Comparison of ENCODE assay signal across 25 cellular contexts in genomic region chr1:110430901-110431300, GRCh38. TPM values are rescaled to one million over a fixed set of nuclear protein-coding genes. Genes with fewer than 3 reads are reported as not detected.
"Had no signal": no experiment of that assay in that cellular context is flagged by ENCODE, and none has a peak within 500 bp of the region (broad histone marks: within the 10 kb centered on the region; RNA-seq: fewer than 3 reads in every experiment).

No MANE protein-coding gene starts in this region.

- H3K9me3 Mint-ChIP-seq: memory B cell; naive thymus-derived CD8-positive, alpha-beta T cell; nephron progenitor cell; stimulated activated effector memory CD8-positive, alpha-beta T cell treated with anti-CD3 and anti-CD28 coated beads, Interleukin-12 subunit alpha, Interleukin-12 subunit beta, amount 100 ng/mL, for 72 hours had no signal

- H3K4me3 Mint-ChIP-seq: memory B cell; naive thymus-derived CD8-positive, alpha-beta T cell; nephron progenitor cell; stimulated activated effector memory CD8-positive, alpha-beta T cell treated with anti-CD3 and anti-CD28 coated beads, Interleukin-12 subunit alpha, Interleukin-12 subunit beta, amount 100 ng/mL, for 72 hours had no signal

- H3K27ac ChIP-seq: esophagus muscularis mucosa, foreskin keratinocyte, gastroesophageal sphincter, heart left ventricle, hepatocyte, parathyroid adenoma, thoracic aorta, tibial nerve, upper lobe of left lung had no signal

- H3K9me3 ChIP-seq: esophagus muscularis mucosa, gastroesophageal sphincter, heart left ventricle, thoracic aorta, tibial nerve, upper lobe of left lung had no signal

- H3K9ac ChIP-seq: parathyroid adenoma had no signal

- H3K4me1 ChIP-seq: esophagus muscularis mucosa, foreskin keratinocyte, gastroesophageal sphincter, parathyroid adenoma, tibial nerve had no signal

- H3K4me2 ChIP-seq: hepatocyte had no signal

- H3K27me3 ChIP-seq: heart left ventricle, hepatocyte, upper lobe of left lung had no signal

- H3K27ac Mint-ChIP-seq: memory B cell; nephron progenitor cell; progenitor cell of endocrine pancreas; stimulated activated effector memory CD8-positive, alpha-beta T cell treated with anti-CD3 and anti-CD28 coated beads, Interleukin-12 subunit alpha, Interleukin-12 subunit beta, amount 100 ng/mL, for 72 hours had no signal

- H3K4me1 Mint-ChIP-seq: naive thymus-derived CD8-positive, alpha-beta T cell; stimulated activated effector memory CD8-positive, alpha-beta T cell treated with anti-CD3 and anti-CD28 coated beads, Interleukin-12 subunit alpha, Interleukin-12 subunit beta, amount 100 ng/mL, for 72 hours had no signal

- H3K79me2 ChIP-seq: hepatocyte, parathyroid adenoma had no signal

- H3K36me3 ChIP-seq: esophagus muscularis mucosa, gastroesophageal sphincter, heart left ventricle, thoracic aorta, tibial nerve, upper lobe of left lung had no signal

- DNase-seq: effector CD8-positive, alpha-beta T cell; foreskin keratinocyte; heart left ventricle; kidney; midbrain; naive thymus-derived CD8-positive, alpha-beta T cell; nephron progenitor cell; stimulated activated CD4-positive, alpha-beta T cell treated with anti-CD3 and anti-CD28 coated beads, Interleukin-2, amount 100 ng/mL, for 24 hours; stimulated activated CD4-positive, alpha-beta T cell treated with anti-CD3 and anti-CD28 coated beads, Interleukin-4, amount 100 ng/mL, for 24 hours; stimulated activated naive CD8-positive, alpha-beta T cell treated with anti-CD3 and anti-CD28 coated beads, Interleukin-15, Interleukin-2, amounts not matched to agents 100 U/mL and 50 U/mL, for 24 hours; upper lobe of left lung had no signal

- H3K4me3 ChIP-seq: esophagus muscularis mucosa, gastroesophageal sphincter, heart left ventricle, hepatocyte, lung, thoracic aorta, tibial nerve, upper lobe of left lung had no signal

- ATAC-seq: foreskin keratinocyte; gastroesophageal sphincter; heart left ventricle; left lobe of liver; naive thymus-derived CD8-positive, alpha-beta T cell; sciatic nerve; stimulated activated effector memory CD8-positive, alpha-beta T cell treated with anti-CD3 and anti-CD28 coated beads, Interleukin-12 subunit alpha, Interleukin-12 subunit beta, amount 100 ng/mL, for 72 hours; stimulated activated naive CD8-positive, alpha-beta T cell treated with anti-CD3 and anti-CD28 coated beads, Interleukin-15, Interleukin-2, amounts not matched to agents 100 U/mL and 50 U/mL, for 24 hours had no signal

- H2AFZ ChIP-seq: hepatocyte, parathyroid adenoma had no signal

- H3K36me3 Mint-ChIP-seq: memory B cell; naive thymus-derived CD8-positive, alpha-beta T cell; stimulated activated effector memory CD8-positive, alpha-beta T cell treated with anti-CD3 and anti-CD28 coated beads, Interleukin-12 subunit alpha, Interleukin-12 subunit beta, amount 100 ng/mL, for 72 hours had no signal

RNA-seq across cellular contexts. Expression of gene PROK1, which starts 20.0 kb away (rescaled TPM):
- polyA plus RNA-seq: endothelial cell of umbilical vein; fibroblast of lung; foreskin keratinocyte; naive thymus-derived CD8-positive, alpha-beta T cell had no signal
